8 cellular contexts compared by ENCODE assay signal in genomic region chr13:26221721-26222522, GRCh38. TPM values are rescaled to one million over a fixed set of nuclear protein-coding genes. Genes with fewer than 3 reads are reported as not detected.
DNase-seq lines count a peak whose midpoint lies in the region; ATAC-seq, FAIRE-seq and TF ChIP-seq lines count a peak whose summit lies in the region.

Gene RNF6, minus strand, starts transcription at chr13:26222314. Its CDS starts 2,665 bp downstream, at chr13:26219649.

- H3K4me1 ChIP-seq in kidney (ENCODE audit: control insufficient read depth in 1 of 2, insufficient read depth in 1 of 2, low read depth in 1 of 2, low read length in 2 of 2) = peaks cover 5 to 8% of the 10 kb centered on the region in 2 donors

- peak within 1 kb of the TSS; percentile 92 to 94 for H3K9ac ChIP-seq in kidney (ENCODE audit: low read length in 2 of 2)

- H3K9me3 ChIP-seq in kidney (ENCODE audit: control insufficient read depth in 1 of 2, low read length in 2 of 2) = no peaks in the 10 kb centered on the region

- TF ChIP-seq CTCF in chondrocyte (IDR thresholded peaks at IDR 0.05) = no peak
- TF ChIP-seq CTCF in kidney (IDR thresholded peaks at IDR 0.05; ENCODE audit: borderline replicate concordance, extremely low read depth, insufficient read depth) = no peak

- H3K4me3 Mint-ChIP-seq in chondrocyte (ENCODE audit: unreplicated experiment) = peak within 1 kb of the TSS; percentile 98

- intact Hi-C loops in kidney (cut with DNase I) = no loop called here

- FAIRE-seq in kidney (lab: Jason Lieb, UNC) = peak; percentile 23

- DNase-seq in Ammon's horn (ENCODE audit: low spot score) = peak; percentile 99
- DNase-seq in NCI-H510A treated with DMSO at 0.1 percent for 48 hours (lab: John Stamatoyannopoulos, UW) = peak; percentile 85
- DNase-seq in activated CD4-positive, alpha-beta T cell treated with anti-CD3 and anti-CD28 coated beads for 24 hours (ENCODE audit: low read depth in 2 of 2) = peak; percentile 71
- peak; percentile 95 for DNase-seq in chondrocyte (ENCODE audit: low spot score)
- peak; percentile 95 for DNase-seq in kidney
- peak; percentile 88 for DNase-seq in stimulated activated CD4-positive, alpha-beta T cell treated with anti-CD3 and anti-CD28 coated beads, Interleukin-15, amount 100 ng/mL, for 24 hours

- peaks cover 19 to 24% of the 10 kb centered on the region in 2 donors for H3K36me3 ChIP-seq in kidney (ENCODE audit: control insufficient read depth in 1 of 2, insufficient read depth in 2 of 2, low read length in 2 of 2)

- no peaks in the 10 kb centered on the region for H3K9me3 Mint-ChIP-seq in chondrocyte (ENCODE audit: low read depth)

- H3K4me3 ChIP-seq in kidney (ENCODE audit: low read length in 2 of 2) = peak within 1 kb of the TSS; percentile 86 to 96

- peak within 1 kb of the TSS; percentile 99 for H3K27ac Mint-ChIP-seq in chondrocyte (ENCODE audit: unreplicated experiment)

- peaks cover 14% of the 10 kb centered on the region for H3K36me3 Mint-ChIP-seq in chondrocyte (ENCODE audit: low read depth)

- no peaks in the 10 kb centered on the region for H3K27me3 Mint-ChIP-seq in chondrocyte (ENCODE audit: low read depth)

- peak; percentile 92 for ATAC-seq in HG03439 (IDR thresholded peaks at IDR 0.05; ENCODE audit: unreplicated experiment)

- H3K4me1 Mint-ChIP-seq in chondrocyte (ENCODE audit: low read depth) = peaks cover 35% of the 10 kb centered on the region

- peak; percentile 88 for TF ChIP-seq POLR2A in GM19193 (IDR thresholded peaks at IDR 0.05; ENCODE audit: extremely low read depth, insufficient read depth, insufficient read length)

- peak within 1 kb of the TSS; percentile 92 to 97 for H3K27ac ChIP-seq in kidney (ENCODE audit: low read depth in 2 of 2, low read length in 2 of 2)

RNA-seq across cellular contexts. Expression of gene RNF6, which starts in this region (rescaled TPM):
- total RNA-seq in chondrocyte (37.2 to 41.4 TPM (median 38.7 TPM) in 3 replicates), kidney (29.0 TPM)
- polyA plus RNA-seq in kidney (ENCODE audit: insufficient read depth, low read depth, low replicate concordance) = 11.4 TPM

Comparison
In these comparisons a context has a peak if more than half of its experiments do, and no peak if none do; other contexts are left out.
1. Peak in every context shown above with its lines: DNase-seq, ATAC-seq, H3K4me3 ChIP-seq and H3K27ac ChIP-seq.